ENCODE assay signal across 7 cellular contexts in genomic region chr9:37465249-37466036, GRCh38. TPM values are rescaled to one million over a fixed set of nuclear protein-coding genes. Genes with fewer than 3 reads are reported as not detected.
A peak's percentile ranks its signal among the peaks of the same experiment; 100 is the strongest.
DNase-seq lines count a peak whose midpoint lies in the region; ATAC-seq, FAIRE-seq and TF ChIP-seq lines count a peak whose summit lies in the region.

ZBTB5 (minus strand) TSS chr9:37465450; CDS start chr9:37442551, 22,899 bp downstream.

- H3K4me1 ChIP-seq in iPS DF 6.9 (ENCODE audit: control insufficient read depth, insufficient read depth, low read length) (no peaks in the 10 kb centered on the region), gastrocnemius medialis (peaks cover 26 to 27% of the 10 kb centered on the region in 2 donors)

- TF ChIP-seq CTCF in brain (conservative IDR thresholded peaks at IDR 0.05) = no peak
- TF ChIP-seq CTCF in gastrocnemius medialis (IDR thresholded peaks at IDR 0.05 in 4 of 5, conservative IDR thresholded peaks at IDR 0.05 in 1 of 5) = peak in 1 of 5 experiments; percentile 16

- H3K36me3 ChIP-seq in iPS DF 6.9 (ENCODE audit: control insufficient read depth, insufficient read depth, low read length) (no peaks in the 10 kb centered on the region), gastrocnemius medialis (no peaks in the 10 kb centered on the region)

- H3K27me3 Mint-ChIP-seq in brain = peaks cover 7% of the 10 kb centered on the region

- WGBS in iPS DF 6.9 (ENCODE audit: insufficient coverage, insufficient read length) = no CpG with 5 or more reads among the region's 52 CpGs

- H3K27me3 ChIP-seq in iPS DF 6.9 (ENCODE audit: control insufficient read depth, insufficient read depth, low read length) (no peaks in the 10 kb centered on the region), gastrocnemius medialis (no peaks in the 10 kb centered on the region)

- H3K4me1 Mint-ChIP-seq in brain = peaks cover 49% of the 10 kb centered on the region

- H3K27ac ChIP-seq in iPS DF 6.9 (ENCODE audit: low read length) = peak within 1 kb of the TSS; percentile 21
- peak within 1 kb of the TSS; percentile 91 to 100 (median 97) for H3K27ac ChIP-seq in gastrocnemius medialis

- H3K4me3 Mint-ChIP-seq in brain = peak within 1 kb of the TSS; percentile 89 to 99 (median 94)

- intact Hi-C loops in gastrocnemius medialis (cut with DNase I; ENCODE audit: low total_unique reads) = loop anchor here (1.0 to 10.0 kb wide), 5 partner anchors 20 to 632 kb away; partner anchors contain the start of genes FBXO10, GRHPR, POLR1E and ZCCHC7

- in situ Hi-C loops in gastrocnemius medialis (cut with MboI; ENCODE audit: low sequenced_read_pairs in 4 of 4) = loop anchor here in 2 of 4 donors (10.0 to 25.0 kb wide), 3 partner anchors 51 to 597 kb away; partner anchors contain the start of genes SHB (in 1 of the 2) and TOMM5 (in 1 of the 2)

- H3K27ac Mint-ChIP-seq in brain = peak within 1 kb of the TSS; percentile 96 to 99 (median 99)

- H3K9me3 ChIP-seq in iPS DF 6.9 (ENCODE audit: control insufficient read depth, insufficient read depth, low read length) (no peaks in the 10 kb centered on the region), gastrocnemius medialis (no peaks in the 10 kb centered on the region)

- peak; percentile 84 to 94 for TF ChIP-seq POLR2A in gastrocnemius medialis (IDR thresholded peaks at IDR 0.05)

- ATAC-seq in GM18519 (IDR thresholded peaks at IDR 0.05; ENCODE audit: low FRiP score, unreplicated experiment) (peak; percentile 78), HG03064 (IDR thresholded peaks at IDR 0.05; ENCODE audit: low read depth, unreplicated experiment) (peak; percentile 76), gastrocnemius medialis (peak; percentile 92 to 94)

- H3K36me3 Mint-ChIP-seq in brain = peaks cover 21% of the 10 kb centered on the region

- peak; percentile 99 for DNase-seq in NCI-H2107 treated with DMSO at 0.1 percent for 48 hours (lab: John Stamatoyannopoulos, UW; ENCODE audit: unreplicated experiment)
- peak; percentile 96 for DNase-seq in iPS DF 6.9 (ENCODE audit: low read depth, low spot score)
- peak; percentile 99 for DNase-seq in gastrocnemius medialis

- H3K9me3 Mint-ChIP-seq in brain = peaks cover 0 to 4% (median 0%) of the 10 kb centered on the region in 5 experiments

- FAIRE-seq in TTC549 (lab: Jason Lieb, UNC) = peak; percentile 97

- H3K4me3 ChIP-seq in iPS DF 6.9 (ENCODE audit: low read length) (peak within 1 kb of the TSS; percentile 92), gastrocnemius medialis (peak within 1 kb of the TSS; percentile 70 to 92 (median 90))

RNA-seq across cellular contexts. Expression of gene ZBTB5, which starts in this region (rescaled TPM):
- 21.2 TPM for polyA plus RNA-seq in brain (ENCODE audit: insufficient read depth, low read depth, low replicate concordance)
- 1 to 10 TPM; 5.6 to 7.0 (median 6.7) TPM for total RNA-seq in gastrocnemius medialis

Comparison
In these comparisons a context has a peak if more than half of its experiments do, and no peak if none do; other contexts are left out.
1. Peak in every context shown above with its lines: DNase-seq, ATAC-seq, H3K4me3 ChIP-seq and H3K27ac ChIP-seq.